ENCODE assay signal across 17 cellular contexts in the genomic region with DNA sequence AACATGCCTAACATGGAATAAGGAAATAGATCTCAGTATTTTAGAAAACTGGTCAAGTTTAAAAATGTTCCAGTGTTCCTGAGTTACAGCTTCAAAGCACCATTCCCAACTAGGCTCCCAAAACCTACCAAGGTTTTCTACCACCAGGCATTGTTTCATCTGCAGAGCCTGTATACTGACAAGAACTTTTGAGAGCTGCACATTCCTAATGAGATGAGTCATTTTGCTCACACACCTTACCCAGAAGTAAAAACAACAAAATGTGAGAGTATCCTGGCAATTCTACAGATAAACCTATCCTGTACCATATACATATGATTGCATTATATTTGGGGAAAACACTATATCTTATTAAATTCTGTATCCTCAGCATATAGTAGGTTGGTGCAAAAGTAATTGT.
"Had no signal": no experiment of that assay in that cellular context is flagged by ENCODE, and none has a peak within 500 bp of the region (broad histone marks: within the 10 kb centered on the region; RNA-seq: fewer than 3 reads in every experiment).

No MANE protein-coding gene starts in this region.

- H2AFZ ChIP-seq: parathyroid adenoma had no signal

- H3K4me3 ChIP-seq: body of pancreas, gastrocnemius medialis, lower lobe of right lung, right lobe of liver, skin epidermis, thyroid gland had no signal

- H3K4me1 ChIP-seq: body of pancreas, gastrocnemius medialis, lower lobe of right lung, parathyroid adenoma, right lobe of liver, thyroid gland had no signal

- DNase-seq: activated gamma-delta T cell treated with Interleukin-2 at 50 U/mL for 16 hours; activated T-cell treated with anti-CD3 and anti-CD28 coated beads, Interleukin-2, amount 50 U/mL, for 1 hour; anterior cingulate cortex; body of pancreas; caudate nucleus; effector CD4-positive, alpha-beta T cell; gastrocnemius medialis; head of caudate nucleus; lower lobe of right lung; naive thymus-derived CD8-positive, alpha-beta T cell; right lobe of liver; stimulated activated CD4-positive, alpha-beta T cell treated with anti-CD3 and anti-CD28 coated beads, Interleukin-1b, Interleukin-23, amount 100 ng/mL, for 48 hours; substantia nigra; T-helper 9 cell; thyroid gland had no signal

- H3K9me3 ChIP-seq: body of pancreas, gastrocnemius medialis, lower lobe of right lung, right lobe of liver, thyroid gland had no signal

- ATAC-seq: body of pancreas; gastrocnemius medialis; naive thymus-derived CD8-positive, alpha-beta T cell; right lobe of liver had no signal

- H3K27me3 ChIP-seq: body of pancreas, gastrocnemius medialis, right lobe of liver, thyroid gland had no signal

- H3K27ac ChIP-seq: body of pancreas, gastrocnemius medialis, lower lobe of right lung, parathyroid adenoma, right lobe of liver, skin epidermis, thyroid gland had no signal

- H3K79me2 ChIP-seq: parathyroid adenoma had no signal

- H3K9ac ChIP-seq: parathyroid adenoma had no signal

- H3K36me3 ChIP-seq: gastrocnemius medialis, lower lobe of right lung, right lobe of liver, thyroid gland had no signal
